30 cellular contexts compared by ENCODE assay signal in the genomic region with DNA sequence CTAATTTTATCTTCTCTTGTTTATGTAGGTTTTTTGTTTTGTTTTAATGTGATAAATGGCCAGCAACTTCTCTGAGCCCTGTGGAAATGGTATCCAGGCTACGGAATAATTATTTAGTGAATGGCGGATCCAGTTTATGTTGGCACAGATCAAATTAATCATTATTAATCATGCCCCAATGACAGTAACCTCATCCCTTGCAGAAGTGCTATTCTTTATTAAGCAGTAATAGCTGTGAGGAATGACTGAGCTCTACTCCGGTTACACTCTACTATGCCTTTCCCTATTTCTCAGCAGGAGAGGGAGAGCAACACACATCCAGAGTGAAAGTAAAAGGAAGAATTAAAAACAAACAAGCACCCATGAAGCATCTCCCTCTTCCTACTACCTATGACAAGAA.
DNase-seq lines count a peak whose midpoint lies in the region; ATAC-seq and TF ChIP-seq lines count a peak whose summit lies in the region.
"Had no signal": no experiment of that assay in that cellular context is flagged by ENCODE, and none has a peak within 500 bp of the region (broad histone marks: within the 10 kb centered on the region; RNA-seq: fewer than 3 reads in every experiment).

No MANE protein-coding gene starts in this region.

- H3K27ac Mint-ChIP-seq in stimulated activated naive B cell treated with anti-CD40 and anti-IgM and Interleukin-4, amounts not matched to agents 10 μg/mL and 1 μg/mL and 100 μg/mL, for 72 hours = peak overlapping the region; percentile 76
- H3K27ac Mint-ChIP-seq: activated CD4-positive, alpha-beta memory T cell treated with anti-CD3 and anti-CD28 coated beads, Interleukin-2, amount 10 ng/mL, durations not matched to agents 7 days and 5 days; activated T-helper 17 cell treated with anti-CD3 and anti-CD28 coated beads, Interleukin-2, amount 50 U/mL, for 72 hours; effector memory CD8-positive, alpha-beta T cell; naive thymus-derived CD8-positive, alpha-beta T cell; T-cell had no signal

- no peak overlapping the region for H3K9ac ChIP-seq in muscle layer of colon (ENCODE audit: low read length)

- peaks cover 61 to 85% of the 10 kb centered on the region in 2 donors for H3K36me3 Mint-ChIP-seq in stimulated activated naive B cell treated with anti-CD40 and anti-IgM and Interleukin-4, amounts not matched to agents 10 μg/mL and 1 μg/mL and 100 μg/mL, for 72 hours
- H3K36me3 Mint-ChIP-seq: naive thymus-derived CD8-positive, alpha-beta T cell; T-cell had no signal

- H3K4me3 Mint-ChIP-seq in stimulated activated naive B cell treated with anti-CD40 and anti-IgM and Interleukin-4, amounts not matched to agents 10 μg/mL and 1 μg/mL and 100 μg/mL, for 72 hours = no peak overlapping the region
- H3K4me3 Mint-ChIP-seq: activated CD4-positive, alpha-beta memory T cell treated with anti-CD3 and anti-CD28 coated beads, Interleukin-2, amount 10 ng/mL, durations not matched to agents 7 days and 5 days; activated T-helper 17 cell treated with anti-CD3 and anti-CD28 coated beads, Interleukin-2, amount 50 U/mL, for 72 hours; effector memory CD8-positive, alpha-beta T cell; naive thymus-derived CD8-positive, alpha-beta T cell; T-cell had no signal

- H3K9me3 Mint-ChIP-seq in stimulated activated naive B cell treated with anti-CD40 and anti-IgM and Interleukin-4, amounts not matched to agents 10 μg/mL and 1 μg/mL and 100 μg/mL, for 72 hours = peaks cover 10 to 18% of the 10 kb centered on the region in 2 donors
- H3K9me3 Mint-ChIP-seq: activated T-helper 17 cell treated with anti-CD3 and anti-CD28 coated beads, Interleukin-2, amount 50 U/mL, for 72 hours; naive thymus-derived CD8-positive, alpha-beta T cell had no signal

- H3K36me3 ChIP-seq in muscle layer of colon (ENCODE audit: insufficient read depth, low read length) = no peaks in the 10 kb centered on the region

- H3K4me1 Mint-ChIP-seq in stimulated activated naive B cell treated with anti-CD40 and anti-IgM and Interleukin-4, amounts not matched to agents 10 μg/mL and 1 μg/mL and 100 μg/mL, for 72 hours = peaks cover 69 to 93% of the 10 kb centered on the region in 2 donors

- no peak for TF ChIP-seq CTCF in astrocyte of the spinal cord (IDR thresholded peaks at IDR 0.05; ENCODE audit: low read depth, low read length)

- H3K4me1 ChIP-seq in muscle layer of colon (ENCODE audit: insufficient read depth, low read length) = peaks cover 65% of the 10 kb centered on the region
- H3K4me1 ChIP-seq: testis had no signal

- H3K9me3 ChIP-seq in muscle layer of colon (ENCODE audit: low read length) = no peaks in the 10 kb centered on the region
- H3K9me3 ChIP-seq: testis had no signal

- no peaks in the 10 kb centered on the region for H3K27me3 ChIP-seq in muscle layer of colon (ENCODE audit: control insufficient read depth in 1 of 2, insufficient read depth in 2 of 2, low read length in 2 of 2)
- H3K27me3 ChIP-seq: testis had no signal

- H3K27me3 Mint-ChIP-seq in stimulated activated naive B cell treated with anti-CD40 and anti-IgM and Interleukin-4, amounts not matched to agents 10 μg/mL and 1 μg/mL and 100 μg/mL, for 72 hours = no peaks in the 10 kb centered on the region
- H3K27me3 Mint-ChIP-seq: effector memory CD8-positive, alpha-beta T cell; naive thymus-derived CD8-positive, alpha-beta T cell; T-cell had no signal

- in situ Hi-C loops in astrocyte of the spinal cord (cut with HindIII; ENCODE audit: low sequenced_read_pairs) = no loop called here

- peak; percentile 91 for DNase-seq in NCI-H1417 treated with DMSO at 0.1 percent for 48 hours (lab: John Stamatoyannopoulos, UW)
- DNase-seq in astrocyte of the spinal cord (ENCODE audit: low read depth, low spot score) = peak; percentile 30
- no peak for DNase-seq in stimulated activated naive B cell treated with anti-CD40 and anti-IgM and Interleukin-4, amounts not matched to agents 10 μg/mL and 1 μg/mL and 100 μg/mL, for 72 hours
- no peak for DNase-seq in anterior cingulate cortex (lab: John Stamatoyannopoulos, UW)
- no peak for DNase-seq in NCI-H524 treated with DMSO at 0.1 percent for 48 hours (lab: John Stamatoyannopoulos, UW)
- DNase-seq in mesenteric fat pad (ENCODE audit: low spot score) = no peak
- DNase-seq: activated CD4-positive, alpha-beta memory T cell treated with anti-CD3 and anti-CD28 coated beads, Interleukin-2, amount 10 ng/mL, durations not matched to agents 7 days and 5 days; activated CD4-positive, CD25-positive, alpha-beta regulatory T cell treated with anti-CD3 and anti-CD28 coated beads, Interleukin-2, amount 50 U/mL, for 72 hours; activated naive CD4-positive, alpha-beta T cell treated with anti-CD3 and anti-CD28 coated beads, Interleukin-2, amount 50 U/mL, for 16 hours; amniotic stem cell; effector memory CD8-positive, alpha-beta T cell; HCEC 1CT; hippocampal formation; KBM-7; MM.1S; naive thymus-derived CD8-positive, alpha-beta T cell; NCI-H1694 treated with DMSO at 0.1 percent for 48 hours; NCI-H2227 treated with DMSO at 0.1 percent for 48 hours; right cardiac atrium; stimulated activated CD4-positive, alpha-beta T cell treated with anti-CD3 and anti-CD28 coated beads, Interleukin-12 subunit alpha, Interleukin-12 subunit beta, amount 100 ng/mL, for 4 hours; stimulated activated CD4-positive, alpha-beta T cell treated with anti-CD3 and anti-CD28 coated beads, Interleukin-4, amount 100 ng/mL, for 4 hours; stimulated activated naive CD4-positive, alpha-beta T cell; T-cell; testis had no signal

- peak overlapping the region; percentile 61 for H3K27ac ChIP-seq in muscle layer of colon (ENCODE audit: low read depth, low read length)
- H3K27ac ChIP-seq: C4-2B, coronary artery, RWPE1, testis had no signal

- no peak overlapping the region for H3K4me3 ChIP-seq in astrocyte of the spinal cord (ENCODE audit: low read depth, low read length)
- H3K4me3 ChIP-seq in muscle layer of colon (ENCODE audit: low read depth in 1 of 2, low read length in 2 of 2) = no peak overlapping the region
- H3K4me3 ChIP-seq: coronary artery, testis had no signal

- no peak for ATAC-seq in stimulated activated naive B cell treated with anti-CD40 and anti-IgM and Interleukin-4, amounts not matched to agents 10 μg/mL and 1 μg/mL and 100 μg/mL, for 72 hours (replicated peaks)
- no peak for ATAC-seq in HG02571 (IDR thresholded peaks at IDR 0.05; ENCODE audit: unreplicated experiment)
- ATAC-seq: activated T-helper 17 cell treated with anti-CD3 and anti-CD28 coated beads, Interleukin-2, amount 50 U/mL, for 72 hours; effector memory CD8-positive, alpha-beta T cell; naive thymus-derived CD8-positive, alpha-beta T cell; T-cell had no signal

Comparison
In these comparisons a context has a peak if more than half of its experiments do, and no peak if none do; other contexts are left out.
1. DNase-seq: peak in NCI-H1417 treated with DMSO at 0.1 percent for 48 hours (single experiment) and astrocyte of the spinal cord (single experiment); none in stimulated activated naive B cell treated with anti-CD40 and anti-IgM and Interleukin-4, amounts not matched to agents 10 μg/mL and 1 μg/mL and 100 μg/mL, for 72 hours (single experiment), anterior cingulate cortex (0 of 58), NCI-H524 treated with DMSO at 0.1 percent for 48 hours (single experiment) and mesenteric fat pad (single experiment).